Comparison of ENCODE assay signal across 11 cellular contexts in genomic region chr19:13035820-13036365, GRCh38. TPM values are rescaled to one million over a fixed set of nuclear protein-coding genes. Genes with fewer than 3 reads are reported as not detected.
DNase-seq lines count a peak whose midpoint lies in the region; ATAC-seq and TF ChIP-seq lines count a peak whose summit lies in the region.
"Had no signal": no experiment of that assay in that cellular context is flagged by ENCODE, and none has a peak within 500 bp of the region (broad histone marks: within the 10 kb centered on the region; RNA-seq: fewer than 3 reads in every experiment).

No MANE protein-coding gene starts in this region.

- H3F3A ChIP-seq in PC-3 (ENCODE audit: low read length, unreplicated experiment), result no peaks in the 10 kb centered on the region

- in situ Hi-C loops in transverse colon (cut with MboI; ENCODE audit: low pct_ligation_motif_present in 1 of 4, low pct_unique_long_range_greater_than_20kb in 1 of 4, low sequenced_read_pairs in 3 of 4), result loop anchor here in 2 of 4 donors (10.0 kb wide), 1 partner anchor 51 kb away; no protein-coding TSS in a partner anchor

- intact Hi-C loops in PC-3 (cut with micrococcal nuclease), result loop anchor here (1.0 kb wide), 3 partner anchors 10 to 53 kb away; no protein-coding TSS in a partner anchor
- intact Hi-C loops in colonic mucosa (cut with DNase I), result loop anchor here (10.0 kb wide), 1 partner anchor 59 kb away; no protein-coding TSS in a partner anchor
- intact Hi-C loops in transverse colon (cut with DNase I; ENCODE audit: low total_unique reads), result no loop called here
- intact Hi-C loops in posterior vena cava (cut with DNase I), result loop anchor here in 1 of 2 donors (2.0 kb wide), 1 partner anchor 25 kb away; no protein-coding TSS in a partner anchor

- no peak for TF ChIP-seq POLR2A in transverse colon (IDR thresholded peaks at IDR 0.05)

- no peak for TF ChIP-seq EP300 in transverse colon (IDR thresholded peaks at IDR 0.05; ENCODE audit: low read depth)

- POLR2A ChIA-PET in PC-3 (lab: Charles Lee; ENCODE audit: unreplicated experiment), result interaction anchor here (0.7 kb wide), 1 partner anchor 38 kb away, joined by 3 read pairs; no protein-coding TSS in a partner anchor

- H3K4me3 ChIP-seq in PC-3 (ENCODE audit: low read length) (peak overlapping the region; percentile 19; the same call in 1 of the 2 replicates), colonic mucosa (no peak overlapping the region), muscle layer of colon (ENCODE audit: low read depth in 1 of 2, low read length in 2 of 2) (no peak overlapping the region), transverse colon (no peak overlapping the region)

- peaks cover 8% of the 10 kb centered on the region for H3K36me3 ChIP-seq in PC-3 (ENCODE audit: low read depth, low read length)
- H3K36me3 ChIP-seq in colonic mucosa, result no peaks in the 10 kb centered on the region
- H3K36me3 ChIP-seq in muscle layer of colon (ENCODE audit: insufficient read depth, low read length), result no peaks in the 10 kb centered on the region
- no peaks in the 10 kb centered on the region for H3K36me3 ChIP-seq in transverse colon

- H3K9me3 ChIP-seq in PC-3 (ENCODE audit: low read length), result no peaks in the 10 kb centered on the region
- H3K9me3 ChIP-seq in colonic mucosa, result no peaks in the 10 kb centered on the region
- H3K9me3 ChIP-seq in muscle layer of colon (ENCODE audit: low read length), result no peaks in the 10 kb centered on the region
- no peaks in the 10 kb centered on the region for H3K9me3 ChIP-seq in transverse colon

- H3K9ac ChIP-seq in PC-3 (ENCODE audit: low read length) (peak overlapping the region; percentile 38), colonic mucosa (ENCODE audit: low read depth in 2 of 2, low read length in 2 of 2) (peak overlapping the region in 1 of 2 donors; percentile 58), muscle layer of colon (ENCODE audit: low read length) (no peak overlapping the region)

- no peak overlapping the region for H2AFZ ChIP-seq in PC-3 (ENCODE audit: low read length)

- 77 to 85% methylated on average over 2 to 11 of the region's 13 CpGs for WGBS in transverse colon (ENCODE audit: low coverage in 1 of 2), 2 donors

- BruUV-seq in PC-3 (replicated peaks; lab: Mats Ljungman, UMichigan), result TSS peak; percentile 36

- TF ChIP-seq CTCF in PC-3 (conservative IDR thresholded peaks at IDR 0.05; ENCODE audit: low read depth, low read length) (no peak), colonic mucosa (IDR thresholded peaks at IDR 0.05) (no peak), transverse colon (IDR thresholded peaks at IDR 0.05) (no peak)

- peaks cover 70% of the 10 kb centered on the region for H3K4me1 ChIP-seq in PC-3 (ENCODE audit: insufficient read depth, low read length)
- H3K4me1 ChIP-seq in colonic mucosa, result peaks cover 32% of the 10 kb centered on the region
- H3K4me1 ChIP-seq in muscle layer of colon (ENCODE audit: insufficient read depth, low read length), result peaks cover 100% of the 10 kb centered on the region
- peaks cover 66 to 99% (median 86%) of the 10 kb centered on the region in 4 donors for H3K4me1 ChIP-seq in transverse colon

- no peak for ATAC-seq in PC-3
- ATAC-seq: stimulated activated memory B cell treated with anti-CD40 and anti-IgM and Interleukin-4, amounts not matched to agents 10 μg/mL and 1 μg/mL and 100 μg/mL, for 72 hours had no signal

- H3K27me3 ChIP-seq in PC-3 (ENCODE audit: low read length) (no peaks in the 10 kb centered on the region), colonic mucosa (no peaks in the 10 kb centered on the region), muscle layer of colon (ENCODE audit: control insufficient read depth in 1 of 2, insufficient read depth in 2 of 2, low read length in 2 of 2) (no peaks in the 10 kb centered on the region), transverse colon (no peaks in the 10 kb centered on the region)

- H3K9me2 ChIP-seq in PC-3 (replicated peaks; ENCODE audit: low read length), result no peaks in the 10 kb centered on the region

- CTCF ChIA-PET in PC-3 (lab: Charles Lee), result interaction anchor here (1.0 to 1.7 kb wide), 4 partner anchors 15 to 25 kb away, joined by 3 to 9 read pairs (median 5); no protein-coding TSS in a partner anchor

- H3K27ac ChIP-seq in PC-3 (ENCODE audit: low read length), result peak overlapping the region; percentile 85
- H3K27ac ChIP-seq in colonic mucosa, result peak overlapping the region; percentile 4
- H3K27ac ChIP-seq in muscle layer of colon (ENCODE audit: low read depth, low read length), result peak overlapping the region; percentile 85
- peak overlapping the region; percentile 78 to 87 (median 80) for H3K27ac ChIP-seq in transverse colon

- peak overlapping the region; percentile 67 for H3K4me2 ChIP-seq in PC-3 (ENCODE audit: low read length)

- DNase-seq in PC-3, result no peak
- no peak for DNase-seq in colonic mucosa
- DNase-seq in transverse colon, result no peak
- DNase-seq in T1000 (lab: John Stamatoyannopoulos, UW), result no peak
- DNase-seq in posterior vena cava (ENCODE audit: low spot score), result no peak
- no peak for DNase-seq in GM19240 (ENCODE audit: insufficient read length, low spot score)
- DNase-seq: foreskin melanocyte; NCI-H1048; stimulated activated CD4-positive, alpha-beta T cell treated with anti-CD3 and anti-CD28 coated beads, Interleukin-2, amount 100 ng/mL, for 48 hours had no signal

- H4K20me1 ChIP-seq in PC-3 (ENCODE audit: low read length), result no peaks in the 10 kb centered on the region

- H3K79me2 ChIP-seq in PC-3 (ENCODE audit: low read length), result peaks cover 100% of the 10 kb centered on the region

RNA-seq across cellular contexts. Expression of gene NFIX, which starts 40.6 kb away (rescaled TPM):
- total RNA-seq in PC-3 (2014; rRNA removed) (43.3 and 75.8 TPM in 2 replicates), colonic mucosa (10 to 100 TPM; 70.9 to 73.8 TPM), transverse colon (10 to 100 TPM; 25.4 to 53.1 (median 29.3) TPM), posterior vena cava (100 to 1,000 TPM; 242 to 327 TPM)

Comparison
In these comparisons a context has a peak if more than half of its experiments do, and no peak if none do; other contexts are left out.
1. H3K27ac ChIP-seq: peak in every context shown above with its lines; median percentile 85 in PC-3; 85 in muscle layer of colon; 80 in transverse colon; 4 in colonic mucosa.